In genomic region chr3:54120657-54121403, GRCh38 we compare ENCODE assay signal across 1 cellular context.
TF ChIP-seq lines count a peak whose summit lies in the region.

No MANE protein-coding gene starts in this region.

TF ChIP-seq in H1, 55 proteins besides CTCF, POLR2A, EP300 and RAD21 (continued from another document):
- TF ChIP-seq RXRA (IDR thresholded peaks at IDR 0.05; ENCODE audit: insufficient read depth, low read depth, low read length) (no peak), HDAC6 (IDR thresholded peaks at IDR 0.05; ENCODE audit: low read depth, low read length) (no peak), RNF2 (IDR thresholded peaks at IDR 0.05; ENCODE audit: borderline replicate concordance, low read depth, low read length, missing control alignments, poor library complexity, severe bottlenecking) (no peak), CBX5 (IDR thresholded peaks at IDR 0.05; ENCODE audit: low read depth, low read length) (no peak), CTBP2 (IDR thresholded peaks at IDR 0.05; ENCODE audit: borderline replicate concordance, insufficient read depth, insufficient read length, low read length) (peak; percentile 54), TAF7 (optimal IDR thresholded peaks at IDR 0.05; ENCODE audit: borderline replicate concordance, low read depth, low read length) (no peak), ATF2 (IDR thresholded peaks at IDR 0.05; ENCODE audit: low read length) (no peak), JUND (IDR thresholded peaks at IDR 0.05; ENCODE audit: low read length) (peak; percentile 19; the same call in 1 of the 2 replicates), SIN3A (conservative IDR thresholded peaks at IDR 0.05 in 1 of 2, IDR thresholded peaks at IDR 0.05 in 1 of 2; ENCODE audit: low read depth in 1 of 2, low read length in 2 of 2) (no peak), MAFK (IDR thresholded peaks at IDR 0.05; ENCODE audit: low read depth, low read length) (no peak), SIX5 (IDR thresholded peaks at IDR 0.05; ENCODE audit: low read depth, low read length) (no peak), KDM4A (IDR thresholded peaks at IDR 0.05; ENCODE audit: low read depth, low read length, severe bottlenecking) (peak; percentile 43), SP4 (IDR thresholded peaks at IDR 0.05; ENCODE audit: low read length) (no peak), BACH1 (IDR thresholded peaks at IDR 0.05; ENCODE audit: low read length) (no peak; the same call in 1 of the 2 replicates), ZNF274 (IDR thresholded peaks at IDR 0.05; ENCODE audit: borderline replicate concordance, extremely low read depth, low read length) (no peak), SAP30 (IDR thresholded peaks at IDR 0.05; ENCODE audit: insufficient read depth, insufficient replicate concordance, low read length) (no peak), SUZ12 (IDR thresholded peaks at IDR 0.05; ENCODE audit: low read length) (peak; percentile 86), YY1 (IDR thresholded peaks at IDR 0.05; ENCODE audit: low read depth, low read length) (no peak), TEAD4 (IDR thresholded peaks at IDR 0.05; ENCODE audit: low read depth, low read length) (no peak), CREB1 (IDR thresholded peaks at IDR 0.05) (no peak), CBX8 (IDR thresholded peaks at IDR 0.05; ENCODE audit: borderline replicate concordance, low read depth, low read length) (no peak), TAF1 (IDR thresholded peaks at IDR 0.05; ENCODE audit: low read depth, low read length) (peak; percentile 33; the same call in 1 of the 2 replicates), JUN (IDR thresholded peaks at IDR 0.05; ENCODE audit: low read depth, low read length) (no peak), POU5F1 (IDR thresholded peaks at IDR 0.05; ENCODE audit: low read depth, low read length) (no peak), SP2 (IDR thresholded peaks at IDR 0.05; ENCODE audit: low read length) (no peak), NRF1 (IDR thresholded peaks at IDR 0.05; ENCODE audit: low read depth, low read length) (no peak), GTF2F1 (IDR thresholded peaks at IDR 0.05; ENCODE audit: borderline replicate concordance, low read depth, low read length) (no peak), PHF8 (conservative IDR thresholded peaks at IDR 0.05; ENCODE audit: low read depth, low read length) (no peak), BCL11A (IDR thresholded peaks at IDR 0.05; ENCODE audit: low read depth in 2 of 2, low read length in 2 of 2) (no peak), BRCA1 (IDR thresholded peaks at IDR 0.05; ENCODE audit: low read depth, low read length) (no peak), EGR1 (IDR thresholded peaks at IDR 0.05; ENCODE audit: borderline replicate concordance, low read depth, low read length) (no peak), HDAC2 (IDR thresholded peaks at IDR 0.05; ENCODE audit: borderline replicate concordance in 1 of 2, low read depth in 2 of 2, low read length in 2 of 2) (no peak), CEBPB (IDR thresholded peaks at IDR 0.05; ENCODE audit: low read depth, low read length) (no peak), RBBP5 (IDR thresholded peaks at IDR 0.05; ENCODE audit: borderline replicate concordance, low read depth, low read length) (no peak), RFX5 (IDR thresholded peaks at IDR 0.05; ENCODE audit: borderline replicate concordance, low read depth, low read length) (no peak), SP1 (IDR thresholded peaks at IDR 0.05; ENCODE audit: low read depth, low read length) (no peak), ASH2L (IDR thresholded peaks at IDR 0.05; ENCODE audit: low read length) (no peak), SIRT6 (IDR thresholded peaks at IDR 0.05; ENCODE audit: low read length) (no peak), SRF (IDR thresholded peaks at IDR 0.05; ENCODE audit: low read depth, low read length) (no peak), FOSL1 (IDR thresholded peaks at IDR 0.05; ENCODE audit: insufficient read depth, low read depth, low read length) (no peak), KDM1A (IDR thresholded peaks at IDR 0.05; ENCODE audit: borderline replicate concordance, low read length) (no peak), TBP (IDR thresholded peaks at IDR 0.05; ENCODE audit: low read depth, low read length) (0 out of 2 replicates have a peak, but pooled peaks have one; percentile 26), GABPA (IDR thresholded peaks at IDR 0.05; ENCODE audit: borderline replicate concordance, insufficient read depth, low read length) (no peak), TCF12 (IDR thresholded peaks at IDR 0.05; ENCODE audit: low read depth, low read length) (no peak), CHD7 (IDR thresholded peaks at IDR 0.05; ENCODE audit: insufficient replicate concordance, low read length) (no peak), NANOG (IDR thresholded peaks at IDR 0.05; ENCODE audit: insufficient read depth, low read depth, low read length, poor library complexity, severe bottlenecking) (no peak)
- TF ChIP-seq, protein P1, sequence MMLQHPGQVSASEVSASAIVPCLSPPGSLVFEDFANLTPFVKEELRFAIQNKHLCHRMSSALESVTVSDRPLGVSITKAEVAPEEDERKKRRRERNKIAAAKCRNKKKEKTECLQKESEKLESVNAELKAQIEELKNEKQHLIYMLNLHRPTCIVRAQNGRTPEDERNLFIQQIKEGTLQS (IDR thresholded peaks at IDR 0.05; ENCODE audit: insufficient read depth, low read depth, low read length): no peak
- TF ChIP-seq, protein P2, sequence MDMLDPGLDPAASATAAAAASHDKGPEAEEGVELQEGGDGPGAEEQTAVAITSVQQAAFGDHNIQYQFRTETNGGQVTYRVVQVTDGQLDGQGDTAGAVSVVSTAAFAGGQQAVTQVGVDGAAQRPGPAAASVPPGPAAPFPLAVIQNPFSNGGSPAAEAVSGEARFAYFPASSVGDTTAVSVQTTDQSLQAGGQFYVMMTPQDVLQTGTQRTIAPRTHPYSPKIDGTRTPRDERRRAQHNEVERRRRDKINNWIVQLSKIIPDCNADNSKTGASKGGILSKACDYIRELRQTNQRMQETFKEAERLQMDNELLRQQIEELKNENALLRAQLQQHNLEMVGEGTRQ (IDR thresholded peaks at IDR 0.05; ENCODE audit: low read length): no peak
- TF ChIP-seq, protein P3, sequence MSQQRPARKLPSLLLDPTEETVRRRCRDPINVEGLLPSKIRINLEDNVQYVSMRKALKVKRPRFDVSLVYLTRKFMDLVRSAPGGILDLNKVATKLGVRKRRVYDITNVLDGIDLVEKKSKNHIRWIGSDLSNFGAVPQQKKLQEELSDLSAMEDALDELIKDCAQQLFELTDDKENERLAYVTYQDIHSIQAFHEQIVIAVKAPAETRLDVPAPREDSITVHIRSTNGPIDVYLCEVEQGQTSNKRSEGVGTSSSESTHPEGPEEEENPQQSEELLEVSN (IDR thresholded peaks at IDR 0.05): no peak
- TF ChIP-seq, protein P4, sequence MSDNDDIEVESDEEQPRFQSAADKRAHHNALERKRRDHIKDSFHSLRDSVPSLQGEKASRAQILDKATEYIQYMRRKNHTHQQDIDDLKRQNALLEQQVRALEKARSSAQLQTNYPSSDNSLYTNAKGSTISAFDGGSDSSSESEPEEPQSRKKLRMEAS (IDR thresholded peaks at IDR 0.05): 0 out of 2 replicates have a peak, but pooled peaks have one; percentile 49
TF ChIP-seq in H1: peak in this region for 7.
